In genomic region chr2:96895032-96895708, GRCh38 we compare ENCODE assay signal across 10 cellular contexts. TPM values are rescaled to one million over a fixed set of nuclear protein-coding genes. Genes with fewer than 3 reads are reported as not detected.
DNase-seq lines count a peak whose midpoint lies in the region; ATAC-seq lines count a peak whose summit lies in the region.
"Had no signal": no experiment of that assay in that cellular context is flagged by ENCODE, and none has a peak within 500 bp of the region (broad histone marks: within the 10 kb centered on the region; RNA-seq: fewer than 3 reads in every experiment).

No MANE protein-coding gene starts in this region.

- H3K27ac Mint-ChIP-seq in T-cell: peak overlapping the region; percentile 86 to 92

- ATAC-seq in T-cell (replicated peaks in 1 of 4): no peak
- no peak for ATAC-seq in HG03095 (IDR thresholded peaks at IDR 0.05; ENCODE audit: unreplicated experiment)

- H3K4me3 Mint-ChIP-seq in T-cell: peak overlapping the region in 1 of 3 donors; percentile 0

- H3K27me3 Mint-ChIP-seq in T-cell: no peaks in the 10 kb centered on the region

- H3K9me3 Mint-ChIP-seq in T-cell: no peaks in the 10 kb centered on the region

- H3K9me3 ChIP-seq in iPS-15b (ENCODE audit: control insufficient read depth, insufficient read depth, low read length): no peaks in the 10 kb centered on the region

- H3K9ac ChIP-seq in iPS-15b (ENCODE audit: low read depth, low read length): peak overlapping the region; percentile 47

- H3K27ac ChIP-seq in skin epidermis: peak overlapping the region in 13 of 21 experiments; percentile 2 to 77 (median 37)

- H3K4me3 ChIP-seq in iPS-15b (ENCODE audit: low read depth, low read length) (no peak overlapping the region), skin epidermis (no peak overlapping the region)

- peaks cover 69 to 78% (median 72%) of the 10 kb centered on the region in 3 donors for H3K4me1 Mint-ChIP-seq in T-cell

- H3K36me3 ChIP-seq in iPS-15b (ENCODE audit: control insufficient read depth, insufficient read depth, low read length): no peaks in the 10 kb centered on the region

- no peaks in the 10 kb centered on the region for H3K4me1 ChIP-seq in iPS-15b (ENCODE audit: control insufficient read depth, insufficient read depth, low read length)

- H3K36me3 Mint-ChIP-seq in T-cell: no peaks in the 10 kb centered on the region

- peak; percentile 40 for DNase-seq in NCI-H2029 treated with DMSO at 0.1 percent for 48 hours (lab: John Stamatoyannopoulos, UW)
- no peak for DNase-seq in NCI-H2029 (lab: John Stamatoyannopoulos, UW)
- DNase-seq in T-cell: no peak
- no peak for DNase-seq in NCI-H128 (lab: John Stamatoyannopoulos, UW; ENCODE audit: unreplicated experiment)
- DNase-seq in DMS 273 treated with DMSO at 0.1 percent for 48 hours (lab: John Stamatoyannopoulos, UW): no peak
- DNase-seq: activated CD8-positive, alpha-beta memory T cell treated with anti-CD3 and anti-CD28 coated beads for 24 hours; amniotic stem cell had no signal

- CTCF ChIA-PET in T-cell (lab: Charles Lee): interaction anchor here in 1 of 2 donors (0.6 kb wide), 1 partner anchor 27 kb away, joined by 7 read pairs; no protein-coding TSS in a partner anchor

- H3K27me3 ChIP-seq in iPS-15b (ENCODE audit: control insufficient read depth, insufficient read depth, low read length): no peaks in the 10 kb centered on the region

- POLR2A ChIA-PET in T-cell (lab: Charles Lee): interaction anchor here in 1 of 2 donors (1.2 kb wide), 1 partner anchor 28 kb away, joined by 3 read pairs; no protein-coding TSS in a partner anchor

RNA-seq across cellular contexts. Expression of gene SEMA4C, which starts 25.3 kb away (rescaled TPM):
- 10 to 100 TPM; 36.3 to 89.0 (median 72.3) TPM for total RNA-seq in T-cell

RNA-seq across cellular contexts. Expression of gene ANKRD39, which starts 37.4 kb away (rescaled TPM):
- total RNA-seq in T-cell: 10 to 100 TPM; 16.9 to 25.0 (median 19.2) TPM

RNA-seq across cellular contexts. Expression of gene ANKRD23, which starts 51.3 kb away (rescaled TPM):
- total RNA-seq in T-cell: 10 to 100 TPM; 10.1 to 19.5 (median 16.4) TPM
